In genomic region chr13:100392709-100393630, GRCh38 we compare ENCODE assay signal across 8 cellular contexts.
A peak's percentile ranks its signal among the peaks of the same experiment; 100 is the strongest.
DNase-seq lines count a peak whose midpoint lies in the region; ATAC-seq and TF ChIP-seq lines count a peak whose summit lies in the region.

No MANE protein-coding gene starts in this region.

- peaks cover 0 to 3% (median 0%) of the 10 kb centered on the region in 5 donors for H3K4me1 ChIP-seq in subcutaneous abdominal adipose tissue (ENCODE audit: control insufficient read depth in 5 of 5, insufficient read depth in 5 of 5, low read length in 5 of 5)

- peak; percentile 66 for ATAC-seq in GM21447 (IDR thresholded peaks at IDR 0.05; ENCODE audit: unreplicated experiment)

- peak; percentile 99 for DNase-seq in AG04449 (ENCODE audit: low read depth, low spot score)
- DNase-seq in M059J (ENCODE audit: low read depth): peak; percentile 98
- DNase-seq in activated CD4-positive, alpha-beta memory T cell treated with anti-CD3 and anti-CD28 coated beads for 36 hours: peak; percentile 85
- peak; percentile 78 for DNase-seq in epithelial cell of prostate (ENCODE audit: low read depth, low spot score)
- DNase-seq in nephron progenitor cell: no peak
- no peak for DNase-seq in D341Med (ENCODE audit: low spot score)

- peaks cover 27% of the 10 kb centered on the region for H3K4me1 Mint-ChIP-seq in activated CD4-positive, alpha-beta memory T cell treated with anti-CD3 and anti-CD28 coated beads for 36 hours (ENCODE audit: low read depth)
- peaks cover 45% of the 10 kb centered on the region for H3K4me1 Mint-ChIP-seq in nephron progenitor cell

- no peak overlapping the region for H3K4me3 Mint-ChIP-seq in activated CD4-positive, alpha-beta memory T cell treated with anti-CD3 and anti-CD28 coated beads for 36 hours
- no peak overlapping the region for H3K4me3 Mint-ChIP-seq in nephron progenitor cell

- H3K36me3 ChIP-seq in subcutaneous abdominal adipose tissue (ENCODE audit: control insufficient read depth in 5 of 5, insufficient read depth in 5 of 5, low read length in 5 of 5): peaks cover 0 to 8% (median 3%) of the 10 kb centered on the region in 5 donors

- no peaks in the 10 kb centered on the region for H3K9me3 Mint-ChIP-seq in activated CD4-positive, alpha-beta memory T cell treated with anti-CD3 and anti-CD28 coated beads for 36 hours
- no peaks in the 10 kb centered on the region for H3K9me3 Mint-ChIP-seq in nephron progenitor cell

- H3K9ac ChIP-seq in subcutaneous abdominal adipose tissue (ENCODE audit: low read length in 5 of 5): no peak overlapping the region

- H3K36me3 Mint-ChIP-seq in activated CD4-positive, alpha-beta memory T cell treated with anti-CD3 and anti-CD28 coated beads for 36 hours: no peaks in the 10 kb centered on the region
- H3K36me3 Mint-ChIP-seq in nephron progenitor cell (ENCODE audit: low read depth): peaks cover 6% of the 10 kb centered on the region

- POLR2A ChIA-PET in AG04449 (lab: Yijun Ruan, JAX): no interaction called here
- POLR2A ChIA-PET in activated CD4-positive, alpha-beta memory T cell treated with anti-CD3 and anti-CD28 coated beads for 36 hours (lab: Charles Lee): interaction anchor here (1.9 kb wide), 1 partner anchor 23 kb away, joined by 15 read pairs; no protein-coding TSS in a partner anchor

- intact Hi-C loops in activated CD4-positive, alpha-beta memory T cell treated with anti-CD3 and anti-CD28 coated beads for 36 hours (cut with micrococcal nuclease): loop anchor here (5.0 to 10.0 kb wide), 2 partner anchors 191 to 848 kb away; no protein-coding TSS in a partner anchor

- peak overlapping the region; percentile 61 for H3K27ac ChIP-seq in epithelial cell of prostate
- H3K27ac ChIP-seq in subcutaneous abdominal adipose tissue (ENCODE audit: low read depth, low read length): peak overlapping the region; percentile 70

- H3K27ac Mint-ChIP-seq in activated CD4-positive, alpha-beta memory T cell treated with anti-CD3 and anti-CD28 coated beads for 36 hours: peak overlapping the region; percentile 26
- peak overlapping the region; percentile 70 for H3K27ac Mint-ChIP-seq in nephron progenitor cell

- H3K9me3 ChIP-seq in subcutaneous abdominal adipose tissue (ENCODE audit: control insufficient read depth in 5 of 5, low read length in 5 of 5): no peaks in the 10 kb centered on the region

- H3K27me3 ChIP-seq in subcutaneous abdominal adipose tissue (ENCODE audit: control insufficient read depth in 5 of 5, insufficient read depth in 4 of 5, low read length in 5 of 5): no peaks in the 10 kb centered on the region

- CTCF ChIA-PET in AG04449 (lab: Yijun Ruan, JAX): no interaction called here
- CTCF ChIA-PET in activated CD4-positive, alpha-beta memory T cell treated with anti-CD3 and anti-CD28 coated beads for 36 hours (lab: Charles Lee): interaction anchor here (1.2 to 1.7 kb wide), 2 partner anchors 23 to 121 kb away, joined by 3 to 4 read pairs; no protein-coding TSS in a partner anchor

- TF ChIP-seq CTCF in AG04449 (IDR thresholded peaks at IDR 0.05; ENCODE audit: insufficient read depth, low read length, missing control alignments): no peak
- no peak for TF ChIP-seq CTCF in nephron progenitor cell (IDR thresholded peaks at IDR 0.05)

- no peaks in the 10 kb centered on the region for H3K27me3 Mint-ChIP-seq in activated CD4-positive, alpha-beta memory T cell treated with anti-CD3 and anti-CD28 coated beads for 36 hours
- no peaks in the 10 kb centered on the region for H3K27me3 Mint-ChIP-seq in nephron progenitor cell (ENCODE audit: low read depth, poor library complexity)

- H3K4me3 ChIP-seq in AG04449 (ENCODE audit: low read depth, low read length) (no peak overlapping the region), subcutaneous abdominal adipose tissue (ENCODE audit: low read depth in 1 of 5, low read length in 5 of 5) (no peak overlapping the region)

Comparison
In these comparisons a context has a peak if more than half of its experiments do, and no peak if none do; other contexts are left out.
1. DNase-seq: peak in AG04449 (single experiment), M059J (single experiment), activated CD4-positive, alpha-beta memory T cell treated with anti-CD3 and anti-CD28 coated beads for 36 hours (single experiment) and epithelial cell of prostate (single experiment); none in nephron progenitor cell (single experiment) and D341Med (single experiment).